In genomic region chr12:95710386-95710785, GRCh38 we compare ENCODE assay signal across 22 cellular contexts.
"Had no signal": no experiment of that assay in that cellular context is flagged by ENCODE, and none has a peak within 500 bp of the region (broad histone marks: within the 10 kb centered on the region; RNA-seq: fewer than 3 reads in every experiment).

No MANE protein-coding gene starts in this region.

- H3K27ac ChIP-seq: KMS-11, SJSA1, SK-N-MC had no signal

- DNase-seq: Kasumi-1, MM.1S, NCI-H1092 treated with DMSO at 0.1 percent for 48 hours, NCI-H1436, NCI-H187, NCI-H2029, NCI-H2081 treated with DMSO at 0.1 percent for 48 hours, NCI-H2171, NCI-H226, NCI-H446, NCI-H510A, NCI-H524 treated with DMSO at 0.1 percent for 48 hours, NCI-H69, NCI-H774, Right ventricle myocardium superior, RPMI8226, SIG-M5 had no signal

- H3K4me1 Mint-ChIP-seq: IgD-negative memory B cell had no signal

- H3K4me2 ChIP-seq: KMS-11 had no signal

- H3K9me3 Mint-ChIP-seq: IgD-negative memory B cell had no signal

- H3K36me3 Mint-ChIP-seq: IgD-negative memory B cell had no signal

- H3K4me3 Mint-ChIP-seq: IgD-negative memory B cell had no signal

- H3K4me3 ChIP-seq: K562, SJSA1, SK-N-MC had no signal

- H3K9me3 ChIP-seq: SJSA1 had no signal

- H3K27ac Mint-ChIP-seq: IgD-negative memory B cell had no signal

- H3K9ac ChIP-seq: KMS-11 had no signal

- H3K27me3 ChIP-seq: SJSA1 had no signal
